In the genomic region with DNA sequence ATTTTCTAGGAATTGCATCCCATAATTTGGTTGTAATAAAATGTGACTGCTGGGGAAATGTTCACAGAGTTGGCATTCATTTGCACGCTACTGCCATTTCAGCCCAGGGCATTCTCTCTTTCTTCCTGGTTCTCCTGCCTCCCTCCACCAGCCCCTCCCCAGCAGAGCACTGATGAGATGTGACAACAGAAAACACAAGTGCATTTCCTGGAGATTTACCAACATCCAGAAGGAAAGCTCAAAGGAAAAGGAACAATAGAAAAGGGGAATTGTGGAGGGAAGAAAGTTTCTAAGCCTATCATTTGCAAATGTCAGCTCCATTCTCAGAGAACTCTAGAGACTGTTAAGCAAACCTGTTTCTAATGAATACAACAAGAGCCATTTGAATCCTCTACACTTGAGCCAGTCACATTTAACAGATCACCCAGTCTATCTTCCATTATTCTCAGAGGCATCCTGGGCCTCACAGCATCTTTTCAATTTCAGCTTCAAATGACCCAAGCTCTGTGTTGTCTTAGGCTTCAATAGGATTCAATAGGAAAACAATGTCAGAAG, we compare ENCODE assay signal across 1 cellular context.
TF ChIP-seq lines count a peak whose summit lies in the region.

No MANE protein-coding gene starts in this region.

TF ChIP-seq in H1, 55 proteins besides CTCF, POLR2A, EP300 and RAD21:
- no peak for TF ChIP-seq HDAC6 (IDR thresholded peaks at IDR 0.05; ENCODE audit: low read depth, low read length)
TF ChIP-seq in H1: peak in this region for 0.
